Comparison of ENCODE assay signal across 21 cellular contexts in genomic region chr14:95577875-95578274, GRCh38. TPM values are rescaled to one million over a fixed set of nuclear protein-coding genes. Genes with fewer than 3 reads are reported as not detected.
DNase-seq lines count a peak whose midpoint lies in the region; ATAC-seq, FAIRE-seq and TF ChIP-seq lines count a peak whose summit lies in the region.
"Had no signal": no experiment of that assay in that cellular context is flagged by ENCODE, and none has a peak within 500 bp of the region (broad histone marks: within the 10 kb centered on the region; RNA-seq: fewer than 3 reads in every experiment).

No MANE protein-coding gene starts in this region.

- intact Hi-C loops in GM12878 (cut with micrococcal nuclease; ENCODE audit: unreplicated experiment) = loop anchor here (1.0 kb wide), 1 partner anchor 84 kb away; no protein-coding TSS in a partner anchor

- H3K27ac ChIP-seq in GM12878 (ENCODE audit: control insufficient read depth, insufficient read depth) (no peak overlapping the region), foreskin keratinocyte (no peak overlapping the region)
- H3K27ac ChIP-seq: GM23248 had no signal

- H3K4me3 ChIP-seq in GM12878 = no peak overlapping the region
- H3K4me3 ChIP-seq: GM23248 had no signal

- TF ChIP-seq RAD21 in GM12878 (IDR thresholded peaks at IDR 0.05; ENCODE audit: insufficient read depth, low read depth, low read length) = no peak

- no peak for TF ChIP-seq EP300 in GM12878 (IDR thresholded peaks at IDR 0.05; ENCODE audit: borderline replicate concordance in 1 of 2, control insufficient read depth in 1 of 2, low read depth in 2 of 2, low read length in 2 of 2)

- no peak for FAIRE-seq in GM12878 (lab: Jason Lieb, UNC)
- FAIRE-seq: D721Med had no signal

- H4K20me1 ChIP-seq in GM12878 (ENCODE audit: control insufficient read depth, insufficient read depth) = no peaks in the 10 kb centered on the region; the same call in 1 of the 2 replicates

- in situ Hi-C loops in GM12878 (cut with MboI) = no loop called here

- no peak overlapping the region; the same call in 1 of the 2 replicates for H2AFZ ChIP-seq in GM12878 (ENCODE audit: control insufficient read depth, low read depth, low read length)
- H2AFZ ChIP-seq: GM23248 had no signal

- no peaks in the 10 kb centered on the region for H3K79me2 ChIP-seq in GM12878 (ENCODE audit: control insufficient read depth, insufficient read depth, low read length)

- CTCF ChIA-PET in GM12878 (lab: Yijun Ruan, JAX) = interaction anchor here (1.0 to 1.5 kb wide), 5 partner anchors 11 to 196 kb away, joined by 3 to 5 read pairs (median 3); no protein-coding TSS in a partner anchor

- ATAC-seq in GM18508 (IDR thresholded peaks at IDR 0.05; ENCODE audit: insufficient read depth, unreplicated experiment) = peak; percentile 22
- peak; percentile 24 for ATAC-seq in HG03175 (IDR thresholded peaks at IDR 0.05; ENCODE audit: unreplicated experiment)
- peak; percentile 44 for ATAC-seq in GM12878
- ATAC-seq in foreskin keratinocyte = no peak
- no peak for ATAC-seq in HG03521 (IDR thresholded peaks at IDR 0.05; ENCODE audit: unreplicated experiment)
- ATAC-seq: Panc1, Right ventricle myocardium inferior had no signal

- DNase-seq in GM12878 (ENCODE audit: low read depth, low spot score) (no peak), foreskin keratinocyte (no peak), NCI-H1417 (lab: John Stamatoyannopoulos, UW) (no peak), cerebellar cortex (ENCODE audit: low spot score) (no peak)
- DNase-seq: CD4-positive, alpha-beta T cell; DMS79; GM23248; HCEC 1CT; KBM-7; NCI-H1436 treated with DMSO at 0.1 percent for 48 hours; NCI-H2029 treated with DMSO at 0.1 percent for 48 hours; NCI-H510A; NCI-H82; SK-N-SH; T-helper 1 cell had no signal

- H3K27me3 ChIP-seq in GM12878 (replicated peaks in 1 of 2; ENCODE audit: control insufficient read depth in 2 of 2, insufficient read depth in 2 of 2, low read length in 1 of 2) (peaks cover 0 to 5% of the 10 kb centered on the region in 2 experiments; a peak in 3 of 4 replicates), foreskin keratinocyte (no peaks in the 10 kb centered on the region)

- no peak for TF ChIP-seq POLR2A in GM12878 (IDR thresholded peaks at IDR 0.05; ENCODE audit: low read depth, low read length)

- WGBS in GM12878 (ENCODE audit: insufficient coverage, insufficient replicate concordance, low lambda C conversion rate, missing lambda C conversion rate) = 19% methylated on average over 3 of the region's 3 CpGs

- peak overlapping the region; percentile 95; the same call in 1 of the 2 replicates for H3K4me2 ChIP-seq in GM12878 (ENCODE audit: control insufficient read depth, insufficient read depth)
- H3K4me2 ChIP-seq: SK-N-SH had no signal

- RAD21 ChIA-PET in GM12878 (lab: Charles Lee; ENCODE audit: unreplicated experiment) = interaction anchor here (1.1 to 1.2 kb wide), 2 partner anchors 84 to 86 kb away, joined by 3 read pairs; no protein-coding TSS in a partner anchor

- no peaks in the 10 kb centered on the region; the same call in 2 of the 3 replicates for H3K9me3 ChIP-seq in GM12878 (replicated peaks; ENCODE audit: control insufficient read depth, insufficient read depth, low read length)
- H3K9me3 ChIP-seq: SK-N-SH had no signal

- no peak overlapping the region for H3K9ac ChIP-seq in GM12878 (ENCODE audit: control insufficient read depth, insufficient read depth, low read length)
- H3K9ac ChIP-seq: GM23248, SK-N-SH had no signal

- SMC1A ChIA-PET in GM12878 (lab: Charles Lee; ENCODE audit: uncharacterized antibody, unreplicated experiment) = interaction anchor here (1.0 to 1.6 kb wide), 5 partner anchors 16 to 105 kb away, joined by 3 to 5 read pairs (median 4); no protein-coding TSS in a partner anchor

- no peaks in the 10 kb centered on the region for H3K36me3 ChIP-seq in GM12878 (ENCODE audit: control insufficient read depth in 2 of 2, insufficient read depth in 2 of 2, low read length in 1 of 2)

- peaks cover 27% of the 10 kb centered on the region for H3K4me1 ChIP-seq in GM12878 (ENCODE audit: control insufficient read depth, insufficient read depth, low read length)
- H3K4me1 ChIP-seq in foreskin keratinocyte = no peaks in the 10 kb centered on the region

- TF ChIP-seq CTCF in GM12878 (IDR thresholded peaks at IDR 0.05 in 2 of 3, conservative IDR thresholded peaks at IDR 0.05 in 1 of 3; ENCODE audit: control insufficient read depth in 2 of 3, extremely low read depth in 1 of 3, insufficient read depth in 1 of 3, low read depth in 3 of 3, low read length in 3 of 3) (no peak), foreskin keratinocyte (conservative IDR thresholded peaks at IDR 0.05) (no peak)

- BruUV-seq in GM12878 (replicated peaks; lab: Mats Ljungman, UMichigan) = no TSS peak

- POLR2A ChIA-PET in GM12878 (lab: Charles Lee) = interaction anchor here (0.8 kb wide), 1 partner anchor 53 kb away, joined by 5 read pairs; no protein-coding TSS in a partner anchor

TF ChIP-seq in GM12878, 131 proteins besides CTCF, POLR2A, EP300 and RAD21 (continues in another document):
- TF ChIP-seq CHD2 (IDR thresholded peaks at IDR 0.05; ENCODE audit: borderline replicate concordance, low read depth, low read length) (no peak), ZBTB4 (CRISPR knock-in tag; IDR thresholded peaks at IDR 0.05) (no peak), NR2C1 (IDR thresholded peaks at IDR 0.05) (no peak), IKZF1 (conservative IDR thresholded peaks at IDR 0.05) (no peak), TCF12 (IDR thresholded peaks at IDR 0.05; ENCODE audit: low read depth, low read length) (no peak), NFXL1 (IDR thresholded peaks at IDR 0.05; ENCODE audit: borderline replicate concordance) (no peak)
- TF ChIP-seq, protein P1, sequence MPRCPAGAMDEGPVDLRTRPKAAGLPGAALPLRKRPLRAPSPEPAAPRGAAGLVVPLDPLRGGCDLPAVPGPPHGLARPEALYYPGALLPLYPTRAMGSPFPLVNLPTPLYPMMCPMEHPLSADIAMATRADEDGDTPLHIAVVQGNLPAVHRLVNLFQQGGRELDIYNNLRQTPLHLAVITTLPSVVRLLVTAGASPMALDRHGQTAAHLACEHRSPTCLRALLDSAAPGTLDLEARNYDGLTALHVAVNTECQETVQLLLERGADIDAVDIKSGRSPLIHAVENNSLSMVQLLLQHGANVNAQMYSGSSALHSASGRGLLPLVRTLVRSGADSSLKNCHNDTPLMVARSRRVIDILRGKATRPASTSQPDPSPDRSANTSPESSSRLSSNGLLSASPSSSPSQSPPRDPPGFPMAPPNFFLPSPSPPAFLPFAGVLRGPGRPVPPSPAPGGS (IDR thresholded peaks at IDR 0.05; ENCODE audit: borderline replicate concordance, insufficient read depth, low read depth, low read length, poor library complexity, severe bottlenecking) = no peak
- TF ChIP-seq, protein P2, sequence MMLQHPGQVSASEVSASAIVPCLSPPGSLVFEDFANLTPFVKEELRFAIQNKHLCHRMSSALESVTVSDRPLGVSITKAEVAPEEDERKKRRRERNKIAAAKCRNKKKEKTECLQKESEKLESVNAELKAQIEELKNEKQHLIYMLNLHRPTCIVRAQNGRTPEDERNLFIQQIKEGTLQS (IDR thresholded peaks at IDR 0.05; ENCODE audit: borderline replicate concordance, extremely low read depth, low read depth, low read length) = no peak

RNA-seq across cellular contexts. Expression of gene GLRX5, which starts 43.0 kb away (rescaled TPM):
- total RNA-seq in GM12878 (2013; cell fraction: nucleolus; rRNA removed) = 4.1 and 4.4 TPM in 2 replicates
- total RNA-seq in GM12878 (2014; rRNA removed) (60.4 and 66.9 TPM in 2 replicates), GM12878 (2014; rRNA removed; fragmentation: Illumina TruSeq; extraction: Trizol) (57.9 and 58.5 TPM in 2 replicates), GM12878 (2021) (48.2 and 53.8 TPM in 2 replicates), foreskin keratinocyte (47.8 and 48.6 TPM in 2 replicates)
- 38.1 TPM for polyA plus RNA-seq in GM12878 (2011; ENCODE audit: low read depth)
- polyA plus RNA-seq in GM12878 (2011; rRNA removed) (60.9 and 71.4 TPM in 2 replicates), GM12878 (2014; fragmentation: Illumina TruSeq; extraction: Trizol) (71.2 and 82.5 TPM in 2 replicates), GM12878 (2014; fragmentation: Nextera tagmentation; extraction: Ambion mirVana) (10 to 100 TPM; 13.7 to 28.8 TPM), GM12878 (2014; rRNA removed) (53.0 and 56.8 TPM in 2 replicates), GM12878 (2016; fragmentation: Nextera tagmentation; extraction: Ambion mirVana) (100 to 1,000 TPM in 1 of 2 experiments, 10 to 100 TPM in 1; 12.8 to 139 TPM), foreskin keratinocyte (70.0 and 70.4 TPM in 2 replicates)
- 23.4 and 28.6 TPM in 2 replicates for polyA plus RNA-seq in GM12878 (2011; cell fraction: cytosol; rRNA removed)
- 11.2 and 13.0 TPM in 2 replicates for polyA plus RNA-seq in GM12878 (2011; cell fraction: nucleus; rRNA removed)
- 30.1 and 36.5 TPM in 2 replicates for polyA plus RNA-seq in GM12878 (2012)
- polyA minus RNA-seq in GM12878 (2011; rRNA and poly(A)+ RNA removed) = 13.3 and 15.7 TPM in 2 replicates
- polyA minus RNA-seq in GM12878 (2011; cell fraction: cytosol; rRNA and poly(A)+ RNA removed) = 8.0 and 9.5 TPM in 2 replicates
- polyA minus RNA-seq in GM12878 (2011; cell fraction: nucleus; rRNA and poly(A)+ RNA removed) = 3.6 and 7.3 TPM in 2 replicates

Comparison
In these comparisons a context has a peak if more than half of its experiments do, and no peak if none do; other contexts are left out.
1. ATAC-seq: peak in GM18508 (single experiment), HG03175 (single experiment) and GM12878 (single experiment); none in foreskin keratinocyte (single experiment) and HG03521 (single experiment).